ENCODE assay signal across 18 cellular contexts in genomic region chr2:132608222-132608795, GRCh38.
"Had no signal": no experiment of that assay in that cellular context is flagged by ENCODE, and none has a peak within 500 bp of the region (broad histone marks: within the 10 kb centered on the region; RNA-seq: fewer than 3 reads in every experiment).

No MANE protein-coding gene starts in this region.

- H3K9me3 ChIP-seq: right atrium auricular region, tibial nerve had no signal

- H3K36me3 ChIP-seq: right atrium auricular region, tibial nerve had no signal

- H3K4me1 ChIP-seq: right atrium auricular region, tibial nerve had no signal

- H3K36me3 Mint-ChIP-seq: activated naive CD8-positive, alpha-beta T cell treated with anti-CD3 and anti-CD28 coated beads, Interleukin-2, amount 10 ng/mL, durations not matched to agents 7 days and 5 days; naive thymus-derived CD4-positive, alpha-beta T cell had no signal

- H3K27me3 ChIP-seq: right atrium auricular region, tibial nerve had no signal

- H3K4me3 ChIP-seq: right atrium auricular region, skin epidermis, tibial nerve had no signal

- H3K27ac ChIP-seq: right atrium auricular region, skin epidermis, tibial nerve had no signal

- H3K27me3 Mint-ChIP-seq: activated naive CD8-positive, alpha-beta T cell treated with anti-CD3 and anti-CD28 coated beads, Interleukin-2, amount 10 ng/mL, durations not matched to agents 7 days and 5 days had no signal

- H3K27ac Mint-ChIP-seq: activated naive CD8-positive, alpha-beta T cell treated with anti-CD3 and anti-CD28 coated beads, Interleukin-2, amount 10 ng/mL, durations not matched to agents 7 days and 5 days; activated T-helper 1 cell treated with anti-CD3 and anti-CD28 coated beads, Interleukin-12 subunit alpha, Interleukin-12 subunit beta, Interleukin-2, Interleukin-4 antibody, amounts not matched to agents 30 ng/mL and 10 ng/mL and 1 ng/mL, durations not matched to agents 14 hours and 24 hours and 36 hours; naive thymus-derived CD4-positive, alpha-beta T cell; progenitor cell of endocrine pancreas had no signal

- DNase-seq: activated CD4-positive, alpha-beta T cell treated with anti-CD3 and anti-CD28 coated beads, Interleukin-2, amount 50 U/mL, for 1 hour; activated CD4-positive, CD25-positive, alpha-beta regulatory T cell; activated CD8-positive, alpha-beta memory T cell treated with anti-CD3 and anti-CD28 coated beads for 24 hours; activated naive CD4-positive, alpha-beta T cell; activated naive CD8-positive, alpha-beta T cell treated with anti-CD3 and anti-CD28 coated beads, Interleukin-2, amount 10 ng/mL, durations not matched to agents 7 days and 5 days; dermis blood vessel endothelial cell; erythroblast; mammary epithelial cell; naive thymus-derived CD4-positive, alpha-beta T cell; stimulated activated CD4-positive, alpha-beta T cell treated with anti-CD3 and anti-CD28 coated beads, Interleukin-4, amount 100 ng/mL, for 24 hours; stimulated activated naive CD4-positive, alpha-beta T cell; SW 1271 had no signal

- H3K4me3 Mint-ChIP-seq: activated naive CD8-positive, alpha-beta T cell treated with anti-CD3 and anti-CD28 coated beads, Interleukin-2, amount 10 ng/mL, durations not matched to agents 7 days and 5 days; activated T-helper 1 cell treated with anti-CD3 and anti-CD28 coated beads, Interleukin-12 subunit alpha, Interleukin-12 subunit beta, Interleukin-2, Interleukin-4 antibody, amounts not matched to agents 30 ng/mL and 10 ng/mL and 1 ng/mL, durations not matched to agents 14 hours and 24 hours and 36 hours; naive thymus-derived CD4-positive, alpha-beta T cell had no signal

- FAIRE-seq: islet of Langerhans had no signal

- H3K4me1 Mint-ChIP-seq: activated naive CD8-positive, alpha-beta T cell treated with anti-CD3 and anti-CD28 coated beads, Interleukin-2, amount 10 ng/mL, durations not matched to agents 7 days and 5 days had no signal

- ATAC-seq: naive thymus-derived CD4-positive, alpha-beta T cell had no signal

- H3K9me3 Mint-ChIP-seq: activated naive CD8-positive, alpha-beta T cell treated with anti-CD3 and anti-CD28 coated beads, Interleukin-2, amount 10 ng/mL, durations not matched to agents 7 days and 5 days; activated T-helper 1 cell treated with anti-CD3 and anti-CD28 coated beads, Interleukin-12 subunit alpha, Interleukin-12 subunit beta, Interleukin-2, Interleukin-4 antibody, amounts not matched to agents 30 ng/mL and 10 ng/mL and 1 ng/mL, durations not matched to agents 14 hours and 24 hours and 36 hours had no signal
